In genomic region chrX:128216364-128216763, GRCh38 we compare ENCODE assay signal across 7 cellular contexts.
"Had no signal": no experiment of that assay in that cellular context is flagged by ENCODE, and none has a peak within 500 bp of the region (broad histone marks: within the 10 kb centered on the region; RNA-seq: fewer than 3 reads in every experiment).

No MANE protein-coding gene starts in this region.

- H3K4me2 ChIP-seq: KMS-11 had no signal

- H3K9ac ChIP-seq: KMS-11 had no signal

- DNase-seq: IMR-90, KBM-7, KG1 had no signal

- H3K4me3 ChIP-seq: K562 had no signal

- ATAC-seq: K562 had no signal

- FAIRE-seq: HTR-8/SVneo, K562 had no signal

- H3K27ac ChIP-seq: HL-60, KMS-11 had no signal
